ENCODE assay signal across 11 cellular contexts in the genomic region with DNA sequence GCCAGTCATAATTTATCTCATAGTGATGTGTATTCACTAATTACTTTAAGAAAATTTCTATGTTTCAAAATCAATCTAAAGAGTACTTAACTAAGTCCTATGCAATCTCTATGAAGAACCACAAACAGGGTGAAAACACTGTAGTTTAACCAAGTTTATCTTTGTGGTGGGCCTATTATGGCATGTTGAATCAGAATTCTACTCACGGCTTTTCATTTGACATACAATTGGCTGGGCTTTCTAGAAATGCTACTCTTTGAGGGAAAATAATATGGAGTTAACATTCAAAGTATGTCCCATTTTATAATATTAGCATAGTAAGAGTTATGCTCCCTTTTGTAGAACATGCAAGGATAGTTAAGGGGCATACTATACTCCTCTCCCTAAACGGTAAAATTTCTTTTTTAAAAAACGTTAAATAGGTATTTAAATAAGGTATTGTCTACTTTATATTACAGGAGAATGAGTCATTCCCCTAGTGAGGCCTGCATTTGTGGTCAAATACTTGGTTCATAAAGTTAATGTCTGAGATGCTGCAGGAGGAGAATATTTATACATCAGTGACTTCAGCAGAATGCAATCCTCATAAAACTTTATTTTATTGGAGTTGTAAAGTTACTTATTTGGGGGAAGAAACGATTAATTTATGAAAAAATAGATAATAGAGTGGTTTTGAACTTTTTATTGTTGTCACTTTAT. TPM values are rescaled to one million over a fixed set of nuclear protein-coding genes. Genes with fewer than 3 reads are reported as not detected.
A peak's percentile ranks its signal among the peaks of the same experiment; 100 is the strongest.
DNase-seq lines count a peak whose midpoint lies in the region; ATAC-seq and TF ChIP-seq lines count a peak whose summit lies in the region.
"Had no signal": no experiment of that assay in that cellular context is flagged by ENCODE, and none has a peak within 500 bp of the region (broad histone marks: within the 10 kb centered on the region; RNA-seq: fewer than 3 reads in every experiment).

No MANE protein-coding gene starts in this region.

- peak overlapping the region; percentile 76 for H3K4me3 Mint-ChIP-seq in natural killer cell
- H3K4me3 Mint-ChIP-seq in natural killer cell treated with Interleukin-12 subunit alpha and Interleukin-12 subunit beta and Interleukin-15 and Interleukin-18, amount 100 ng/mL, for 72 hours = no peak overlapping the region
- no peak overlapping the region for H3K4me3 Mint-ChIP-seq in activated naive CD4-positive, alpha-beta T cell treated with anti-CD3 and anti-CD28 coated beads for 36 hours

- no peak for DNase-seq in natural killer cell
- DNase-seq in natural killer cell treated with Interleukin-12 subunit alpha and Interleukin-12 subunit beta and Interleukin-15 and Interleukin-18, amount 100 ng/mL, for 72 hours (ENCODE audit: low spot score) = no peak
- peak; percentile 73 for DNase-seq in astrocyte of the hippocampus (ENCODE audit: low read depth, low spot score)
- DNase-seq in kidney glomerular epithelial cell (lab: John Stamatoyannopoulos, UW) = peak; percentile 40
- DNase-seq in NCI-H748 treated with DMSO at 0.1 percent for 48 hours (lab: John Stamatoyannopoulos, UW) = no peak
- DNase-seq in activated naive CD4-positive, alpha-beta T cell treated with anti-CD3 and anti-CD28 coated beads for 36 hours = no peak
- DNase-seq in NK-92 treated with Interleukin-12 subunit alpha and Interleukin-12 subunit beta, amount 100 ng/mL, for 24 hours (lab: John Stamatoyannopoulos, UW) = no peak
- DNase-seq in HK-2 (ENCODE audit: unreplicated experiment) = no peak
- DNase-seq: amygdala, NCI-H446 had no signal

- H3K36me3 Mint-ChIP-seq in natural killer cell = peaks cover 10% of the 10 kb centered on the region
- peaks cover 7% of the 10 kb centered on the region for H3K36me3 Mint-ChIP-seq in natural killer cell treated with Interleukin-12 subunit alpha and Interleukin-12 subunit beta and Interleukin-15 and Interleukin-18, amount 100 ng/mL, for 72 hours
- peaks cover 3% of the 10 kb centered on the region for H3K36me3 Mint-ChIP-seq in activated naive CD4-positive, alpha-beta T cell treated with anti-CD3 and anti-CD28 coated beads for 36 hours (ENCODE audit: low read depth)

- H3K27ac Mint-ChIP-seq in natural killer cell = no peak overlapping the region
- H3K27ac Mint-ChIP-seq in natural killer cell treated with Interleukin-12 subunit alpha and Interleukin-12 subunit beta and Interleukin-15 and Interleukin-18, amount 100 ng/mL, for 72 hours = no peak overlapping the region
- no peak overlapping the region for H3K27ac Mint-ChIP-seq in activated naive CD4-positive, alpha-beta T cell treated with anti-CD3 and anti-CD28 coated beads for 36 hours

- H3K9me3 Mint-ChIP-seq in natural killer cell = peaks cover 0 to 8% of the 10 kb centered on the region in 2 donors
- H3K9me3 Mint-ChIP-seq in natural killer cell treated with Interleukin-12 subunit alpha and Interleukin-12 subunit beta and Interleukin-15 and Interleukin-18, amount 100 ng/mL, for 72 hours = peaks cover 5% of the 10 kb centered on the region
- H3K9me3 Mint-ChIP-seq in activated naive CD4-positive, alpha-beta T cell treated with anti-CD3 and anti-CD28 coated beads for 36 hours = peaks cover 11% of the 10 kb centered on the region

- ATAC-seq in natural killer cell = no peak
- no peak for ATAC-seq in natural killer cell treated with Interleukin-12 subunit alpha and Interleukin-12 subunit beta and Interleukin-15 and Interleukin-18, amount 100 ng/mL, for 72 hours
- ATAC-seq: A549 had no signal

- TF ChIP-seq CTCF in natural killer cell (IDR thresholded peaks at IDR 0.05) = no peak

- intact Hi-C loops in natural killer cell (cut with micrococcal nuclease) = no loop called here
- intact Hi-C loops in activated naive CD4-positive, alpha-beta T cell treated with anti-CD3 and anti-CD28 coated beads for 36 hours (cut with micrococcal nuclease) = loop anchor here (5.0 kb wide), 1 partner anchor 83 kb away; no protein-coding TSS in a partner anchor

- peaks cover 43 to 81% of the 10 kb centered on the region in 2 donors for H3K27me3 Mint-ChIP-seq in natural killer cell (ENCODE audit: low read depth in 2 of 2)
- H3K27me3 Mint-ChIP-seq in natural killer cell treated with Interleukin-12 subunit alpha and Interleukin-12 subunit beta and Interleukin-15 and Interleukin-18, amount 100 ng/mL, for 72 hours = peaks cover 55 to 56% of the 10 kb centered on the region in 2 donors
- H3K27me3 Mint-ChIP-seq in activated naive CD4-positive, alpha-beta T cell treated with anti-CD3 and anti-CD28 coated beads for 36 hours (ENCODE audit: low read depth) = peaks cover 53% of the 10 kb centered on the region

- peaks cover 6% of the 10 kb centered on the region in 2 donors for H3K4me1 Mint-ChIP-seq in natural killer cell
- H3K4me1 Mint-ChIP-seq in natural killer cell treated with Interleukin-12 subunit alpha and Interleukin-12 subunit beta and Interleukin-15 and Interleukin-18, amount 100 ng/mL, for 72 hours (ENCODE audit: low read depth in 2 of 2) = peaks cover 10% of the 10 kb centered on the region in 2 donors
- H3K4me1 Mint-ChIP-seq in activated naive CD4-positive, alpha-beta T cell treated with anti-CD3 and anti-CD28 coated beads for 36 hours (ENCODE audit: low read depth) = peaks cover 11% of the 10 kb centered on the region

- CTCF ChIA-PET in activated naive CD4-positive, alpha-beta T cell treated with anti-CD3 and anti-CD28 coated beads for 36 hours (lab: Charles Lee) = no interaction called here

RNA-seq across cellular contexts. Expression of gene MOXD1, which starts 1.8 kb away (rescaled TPM):
- total RNA-seq in natural killer cell = not detected
- under 1 TPM in 1 of 2 donors, not detected in 1; 0.70 TPM for total RNA-seq in natural killer cell treated with Interleukin-12 subunit alpha and Interleukin-12 subunit beta and Interleukin-15 and Interleukin-18, amount 100 ng/mL, for 72 hours
- total RNA-seq in activated naive CD4-positive, alpha-beta T cell treated with anti-CD3 and anti-CD28 coated beads for 36 hours = not detected

Comparison
In these comparisons a context has a peak if more than half of its experiments do, and no peak if none do; other contexts are left out.
1. DNase-seq: peak in astrocyte of the hippocampus (single experiment) and kidney glomerular epithelial cell (single experiment); none in natural killer cell (single experiment), natural killer cell treated with Interleukin-12 subunit alpha and Interleukin-12 subunit beta and Interleukin-15 and Interleukin-18, amount 100 ng/mL, for 72 hours (single experiment), NCI-H748 treated with DMSO at 0.1 percent for 48 hours (single experiment), activated naive CD4-positive, alpha-beta T cell treated with anti-CD3 and anti-CD28 coated beads for 36 hours (single experiment), NK-92 treated with Interleukin-12 subunit alpha and Interleukin-12 subunit beta, amount 100 ng/mL, for 24 hours (single experiment) and HK-2 (single experiment).